7 cellular contexts compared by ENCODE assay signal in genomic region chr20:45890997-45891983, GRCh38. TPM values are rescaled to one million over a fixed set of nuclear protein-coding genes. Genes with fewer than 3 reads are reported as not detected.
DNase-seq lines count a peak whose midpoint lies in the region; ATAC-seq and TF ChIP-seq lines count a peak whose summit lies in the region.

CTSA (plus strand) TSS chr20:45891335; CDS start chr20:45891569, 234 bp downstream.
A gene with protein sequence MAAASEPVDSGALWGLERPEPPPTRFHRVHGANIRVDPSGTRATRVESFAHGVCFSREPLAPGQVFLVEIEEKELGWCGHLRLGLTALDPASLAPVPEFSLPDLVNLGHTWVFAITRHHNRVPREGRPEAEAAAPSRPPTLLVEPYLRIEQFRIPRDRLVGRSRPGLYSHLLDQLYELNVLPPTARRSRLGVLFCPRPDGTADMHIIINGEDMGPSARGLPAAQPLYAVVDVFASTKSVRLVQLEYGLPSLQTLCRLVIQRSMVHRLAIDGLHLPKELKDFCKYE (minus strand): TSS chr20:45891208. CDS start chr20:45890991, 217 bp downstream.

- ATAC-seq in GM18505 (IDR thresholded peaks at IDR 0.05; ENCODE audit: unreplicated experiment) (peak; percentile 69), HG02885 (IDR thresholded peaks at IDR 0.05; ENCODE audit: poor library complexity, unreplicated experiment) (peak; percentile 78)

- H3K4me3 Mint-ChIP-seq in brain: peak within 1 kb of the TSS; percentile 92 to 98 (median 95)

- TF ChIP-seq CTCF in brain (conservative IDR thresholded peaks at IDR 0.05): no peak

- DNase-seq in NCI-H187 (lab: John Stamatoyannopoulos, UW) (peak; percentile 74 to 78), UCSD-AML1 (lab: John Stamatoyannopoulos, UW; ENCODE audit: unreplicated experiment) (peak; percentile 88), skeletal muscle cell (ENCODE audit: low read depth) (peak; percentile 83)

- H3K4me3 ChIP-seq in iPS-11a (ENCODE audit: low read depth, low read length) (peak within 1 kb of the TSS; percentile 76), skeletal muscle cell (ENCODE audit: low read depth, low read length) (peak within 1 kb of the TSS; percentile 75)

- no peaks in the 10 kb centered on the region for H3K27me3 Mint-ChIP-seq in brain

- no peaks in the 10 kb centered on the region for H3K9me3 Mint-ChIP-seq in brain

- peak within 1 kb of the TSS; percentile 94 to 97 (median 95) for H3K27ac Mint-ChIP-seq in brain

- H3K36me3 Mint-ChIP-seq in brain: peaks cover 7% of the 10 kb centered on the region

- TF ChIP-seq POLR2A in GM18505 (IDR thresholded peaks at IDR 0.05; ENCODE audit: borderline replicate concordance, extremely low read depth, insufficient read depth, insufficient read length): peak; percentile 86

- H3K4me1 Mint-ChIP-seq in brain: peaks cover 29% of the 10 kb centered on the region

RNA-seq across cellular contexts. Expression of gene CTSA, which starts in this region (rescaled TPM):
- polyA plus RNA-seq in brain (ENCODE audit: insufficient read depth, low read depth, low replicate concordance): 89.7 TPM

RNA-seq across cellular contexts. Expression of the second gene that starts in this region (rescaled TPM):
- polyA plus RNA-seq in brain (ENCODE audit: insufficient read depth, low read depth, low replicate concordance): 1.9 TPM

Comparison
In these comparisons a context has a peak if more than half of its experiments do, and no peak if none do; other contexts are left out.
1. Peak in every context shown above with its lines: DNase-seq, ATAC-seq and H3K4me3 ChIP-seq.